In the genomic region with DNA sequence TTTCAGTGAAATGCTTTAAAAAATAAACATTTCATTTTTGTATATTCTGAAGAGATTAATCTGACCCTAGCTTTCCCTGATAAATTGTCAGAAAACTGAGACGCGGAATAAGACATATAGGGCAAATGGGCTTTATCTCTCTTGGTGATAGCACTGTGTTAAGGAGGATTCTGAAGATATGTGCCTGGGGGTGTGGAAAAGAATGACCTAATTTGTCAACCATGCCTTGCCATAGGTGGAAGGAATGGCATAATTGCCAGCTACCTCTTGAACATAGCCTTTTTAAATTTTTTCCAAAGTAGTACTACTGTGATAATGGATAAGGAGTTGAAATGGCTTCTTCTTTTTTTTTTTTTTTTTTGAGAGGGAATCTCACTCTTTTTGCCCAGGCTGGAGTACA, we compare ENCODE assay signal across 19 cellular contexts.
"Had no signal": no experiment of that assay in that cellular context is flagged by ENCODE, and none has a peak within 500 bp of the region (broad histone marks: within the 10 kb centered on the region; RNA-seq: fewer than 3 reads in every experiment).

No MANE protein-coding gene starts in this region.

- H2AFZ ChIP-seq: parathyroid adenoma had no signal

- ATAC-seq: activated naive CD4-positive, alpha-beta T cell treated with anti-CD3 and anti-CD28 coated beads, Interleukin-2, amount 50 U/mL, for 72 hours; activated T-helper 17 cell treated with anti-CD3 and anti-CD28 coated beads, Interleukin-2, amount 50 U/mL, for 72 hours; gastroesophageal sphincter; heart right ventricle; right cardiac atrium; stimulated activated naive CD8-positive, alpha-beta T cell treated with anti-CD3 and anti-CD28 coated beads, Interleukin-15, amount 100 ng/mL, for 72 hours had no signal

- H3K27me3 Mint-ChIP-seq: activated T-cell treated with anti-CD3 and anti-CD28 coated beads, Interleukin-2, amount 50 U/mL, for 24 hours; activated T-helper 17 cell treated with anti-CD3 and anti-CD28 coated beads, Interleukin-2, amount 50 U/mL, for 72 hours; brain; stimulated activated naive CD8-positive, alpha-beta T cell treated with anti-CD3 and anti-CD28 coated beads, Interleukin-15, amount 100 ng/mL, for 72 hours had no signal

- H3K9me3 ChIP-seq: gastroesophageal sphincter, heart right ventricle, left ventricle myocardium inferior, suprapubic skin, tibial nerve, uterus had no signal

- H3K4me3 Mint-ChIP-seq: activated T-cell treated with anti-CD3 and anti-CD28 coated beads, Interleukin-2, amount 50 U/mL, for 24 hours; activated T-helper 17 cell treated with anti-CD3 and anti-CD28 coated beads, Interleukin-2, amount 50 U/mL, for 72 hours; nephron; stimulated activated naive CD8-positive, alpha-beta T cell treated with anti-CD3 and anti-CD28 coated beads, Interleukin-15, amount 100 ng/mL, for 72 hours had no signal

- H3K27ac Mint-ChIP-seq: activated T-helper 17 cell treated with anti-CD3 and anti-CD28 coated beads, Interleukin-2, amount 50 U/mL, for 72 hours; stimulated activated naive CD8-positive, alpha-beta T cell treated with anti-CD3 and anti-CD28 coated beads, Interleukin-15, amount 100 ng/mL, for 72 hours had no signal

- H3K9me3 Mint-ChIP-seq: activated naive CD4-positive, alpha-beta T cell treated with anti-CD3 and anti-CD28 coated beads, Interleukin-2, amount 50 U/mL, for 72 hours; activated T-cell treated with anti-CD3 and anti-CD28 coated beads, Interleukin-2, amount 50 U/mL, for 24 hours; activated T-helper 17 cell treated with anti-CD3 and anti-CD28 coated beads, Interleukin-2, amount 50 U/mL, for 72 hours; brain; nephron; stimulated activated naive CD8-positive, alpha-beta T cell treated with anti-CD3 and anti-CD28 coated beads, Interleukin-15, amount 100 ng/mL, for 72 hours had no signal

- DNase-seq: activated T-cell treated with anti-CD3 and anti-CD28 coated beads, Interleukin-2, amount 50 U/mL, for 24 hours; aorta; heart right ventricle; left ventricle myocardium inferior; midbrain; right cardiac atrium; stimulated activated CD4-positive, alpha-beta T cell treated with anti-CD3 and anti-CD28 coated beads, Interleukin-1b, Interleukin-23, amount 100 ng/mL, for 48 hours; stimulated activated naive CD8-positive, alpha-beta T cell treated with anti-CD3 and anti-CD28 coated beads, Interleukin-15, amount 100 ng/mL, for 72 hours; uterus had no signal

- H3K4me3 ChIP-seq: gastroesophageal sphincter, heart right ventricle, left ventricle myocardium inferior, skin epidermis, suprapubic skin, tibial nerve, uterus had no signal

- H3K27me3 ChIP-seq: gastroesophageal sphincter, heart right ventricle, suprapubic skin, tibial nerve, uterus had no signal

- H3K36me3 ChIP-seq: left ventricle myocardium inferior, suprapubic skin, uterus had no signal

- H3K27ac ChIP-seq: epithelial cell of prostate, gastroesophageal sphincter, heart right ventricle, left ventricle myocardium inferior, parathyroid adenoma, skin epidermis, suprapubic skin, tibial nerve, uterus had no signal
